Comparison of ENCODE assay signal across 22 cellular contexts in the genomic region with DNA sequence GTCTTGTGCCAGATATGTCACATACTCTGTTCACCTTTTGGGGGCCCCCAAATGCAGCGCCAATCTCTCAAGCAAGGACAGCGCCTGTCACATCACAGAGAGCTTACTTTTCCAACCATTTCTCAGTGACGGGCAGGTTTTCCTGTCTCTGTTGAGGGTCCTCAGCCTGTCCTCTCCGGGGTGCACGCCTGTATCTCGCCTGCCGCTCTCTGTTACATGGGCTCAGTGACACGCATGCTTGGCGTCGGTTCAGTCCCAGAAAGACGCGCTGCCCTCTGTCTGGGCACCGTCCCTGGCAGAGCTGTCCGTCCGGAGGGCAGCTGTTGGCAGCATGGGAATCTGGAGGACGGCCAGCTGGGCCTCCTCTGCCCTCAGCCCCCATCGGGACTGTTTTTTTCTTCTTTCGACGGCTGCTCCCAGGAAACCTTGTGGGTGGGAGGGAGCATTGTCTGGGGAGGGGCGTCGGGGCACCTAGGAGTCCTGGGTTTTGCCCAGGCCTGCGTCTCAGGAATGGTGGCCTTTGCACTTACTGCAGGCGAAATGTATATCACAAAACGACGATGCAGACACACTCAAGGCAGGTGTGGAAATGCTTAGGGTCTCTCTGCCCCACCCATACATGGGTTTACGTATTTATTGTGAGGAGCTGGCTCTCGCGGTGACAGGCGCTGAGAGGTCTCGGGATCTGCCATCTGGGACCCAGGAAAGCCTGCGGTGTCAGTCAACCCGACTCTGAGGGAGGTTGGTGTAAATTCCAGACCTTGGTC. TPM values are rescaled to one million over a fixed set of nuclear protein-coding genes. Genes with fewer than 3 reads are reported as not detected.
DNase-seq lines count a peak whose midpoint lies in the region; ATAC-seq and TF ChIP-seq lines count a peak whose summit lies in the region.
"Had no signal": no experiment of that assay in that cellular context is flagged by ENCODE, and none has a peak within 500 bp of the region (broad histone marks: within the 10 kb centered on the region; RNA-seq: fewer than 3 reads in every experiment).

No MANE protein-coding gene starts in this region.

- no peak overlapping the region for H2AFZ ChIP-seq in osteoblast (ENCODE audit: low read length)

- H3K36me3 ChIP-seq in esophagus (ENCODE audit: control insufficient read depth in 2 of 2, insufficient read depth in 2 of 2, low read length in 1 of 2) (no peaks in the 10 kb centered on the region), osteoblast (ENCODE audit: insufficient read depth, low read length) (no peaks in the 10 kb centered on the region), vagina (no peaks in the 10 kb centered on the region)
- H3K36me3 ChIP-seq: colonic mucosa, gastroesophageal sphincter had no signal

- H3K4me3 ChIP-seq in esophagus (ENCODE audit: low read depth in 1 of 2, low read length in 2 of 2) = peak overlapping the region in 1 of 2 donors; percentile 9
- H3K4me3 ChIP-seq in osteoblast (ENCODE audit: insufficient read depth, low read length) = no peak overlapping the region
- H3K4me3 ChIP-seq in vagina = peak overlapping the region in 1 of 2 donors; percentile 42
- H3K4me3 ChIP-seq: colonic mucosa, gastroesophageal sphincter, lung had no signal

- DNase-seq in natural killer cell = peak; percentile 8
- no peak for DNase-seq in natural killer cell treated with Interleukin-12 subunit alpha and Interleukin-12 subunit beta and Interleukin-15 and Interleukin-18, amount 100 ng/mL, for 72 hours (ENCODE audit: low spot score)
- DNase-seq in osteoblast (ENCODE audit: insufficient read length, low spot score, missing footprints) = peak; percentile 65
- DNase-seq in vagina (ENCODE audit: extremely low spot score in 2 of 2) = no peak
- DNase-seq in NCI-H510A treated with DMSO at 0.1 percent for 48 hours (lab: John Stamatoyannopoulos, UW) = no peak
- no peak for DNase-seq in AG08396 (ENCODE audit: low spot score)
- DNase-seq in amygdala (lab: John Stamatoyannopoulos, UW) = no peak
- DNase-seq: activated naive CD4-positive, alpha-beta T cell; Caco-2; colonic mucosa; MV-4-11; NCI-H2029 had no signal

- H3K36me3 Mint-ChIP-seq in natural killer cell = no peaks in the 10 kb centered on the region
- H3K36me3 Mint-ChIP-seq in natural killer cell treated with Interleukin-12 subunit alpha and Interleukin-12 subunit beta and Interleukin-15 and Interleukin-18, amount 100 ng/mL, for 72 hours = no peaks in the 10 kb centered on the region

- H3K27ac ChIP-seq in esophagus (ENCODE audit: low read depth in 2 of 2, low read length in 1 of 2) (peak overlapping the region; percentile 56 to 81), osteoblast (ENCODE audit: low read depth, low read length) (no peak overlapping the region), vagina (peak overlapping the region; percentile 70)
- H3K27ac ChIP-seq: colonic mucosa, gastroesophageal sphincter had no signal

- peaks cover 0 to 2% of the 10 kb centered on the region in 2 donors for H3K9me3 Mint-ChIP-seq in natural killer cell
- H3K9me3 Mint-ChIP-seq in natural killer cell treated with Interleukin-12 subunit alpha and Interleukin-12 subunit beta and Interleukin-15 and Interleukin-18, amount 100 ng/mL, for 72 hours = no peaks in the 10 kb centered on the region
- H3K9me3 Mint-ChIP-seq: T-helper 2 cell treated with Interferon-gamma antibody and Interleukin-4, amounts not matched to agents 5 μg/mL and 100 μg/mL, for 36 hours had no signal

- no peak overlapping the region for H3K4me2 ChIP-seq in osteoblast (ENCODE audit: insufficient read depth, low read length)

- TF ChIP-seq CTCF in natural killer cell (IDR thresholded peaks at IDR 0.05) (no peak), osteoblast (IDR thresholded peaks at IDR 0.05; ENCODE audit: extremely low read depth, low read depth, low read length) (no peak), vagina (IDR thresholded peaks at IDR 0.05) (no peak)

- no peaks in the 10 kb centered on the region for H3K79me2 ChIP-seq in osteoblast (ENCODE audit: insufficient read depth, low read length)

- ATAC-seq in natural killer cell = no peak
- no peak for ATAC-seq in natural killer cell treated with Interleukin-12 subunit alpha and Interleukin-12 subunit beta and Interleukin-15 and Interleukin-18, amount 100 ng/mL, for 72 hours

- intact Hi-C loops in natural killer cell (cut with micrococcal nuclease) (no loop called here), vagina (cut with DNase I) (no loop called here)

- H3K4me3 Mint-ChIP-seq in natural killer cell = no peak overlapping the region
- H3K4me3 Mint-ChIP-seq in natural killer cell treated with Interleukin-12 subunit alpha and Interleukin-12 subunit beta and Interleukin-15 and Interleukin-18, amount 100 ng/mL, for 72 hours = no peak overlapping the region
- H3K4me3 Mint-ChIP-seq: T-helper 2 cell treated with Interferon-gamma antibody and Interleukin-4, amounts not matched to agents 5 μg/mL and 100 μg/mL, for 36 hours had no signal

- H3K4me1 ChIP-seq in esophagus (ENCODE audit: control insufficient read depth in 2 of 2, insufficient read depth in 2 of 2, low read length in 1 of 2) (peaks cover 9 to 13% of the 10 kb centered on the region in 2 donors), osteoblast (ENCODE audit: insufficient read depth, low read length) (no peaks in the 10 kb centered on the region), vagina (peaks cover 50% of the 10 kb centered on the region)
- H3K4me1 ChIP-seq: Caco-2, colonic mucosa had no signal

- H3K9me3 ChIP-seq in esophagus (ENCODE audit: control insufficient read depth in 2 of 2, insufficient read depth in 1 of 2, low read depth in 1 of 2, low read length in 1 of 2) (no peaks in the 10 kb centered on the region), osteoblast (ENCODE audit: low read depth, low read length) (no peaks in the 10 kb centered on the region), vagina (no peaks in the 10 kb centered on the region)
- H3K9me3 ChIP-seq: Caco-2, colonic mucosa, gastroesophageal sphincter had no signal

- H3K4me1 Mint-ChIP-seq in natural killer cell = peaks cover 0 to 8% of the 10 kb centered on the region in 2 donors
- peaks cover 0 to 3% of the 10 kb centered on the region in 2 donors for H3K4me1 Mint-ChIP-seq in natural killer cell treated with Interleukin-12 subunit alpha and Interleukin-12 subunit beta and Interleukin-15 and Interleukin-18, amount 100 ng/mL, for 72 hours (ENCODE audit: low read depth in 2 of 2)

- H3K27me3 ChIP-seq in esophagus (ENCODE audit: control insufficient read depth in 1 of 2, insufficient read depth in 2 of 2, low read length in 2 of 2) (no peaks in the 10 kb centered on the region), osteoblast (ENCODE audit: insufficient read depth, low read length) (peaks cover 5% of the 10 kb centered on the region), vagina (no peaks in the 10 kb centered on the region)
- H3K27me3 ChIP-seq: colonic mucosa had no signal

- H3K27me3 Mint-ChIP-seq in natural killer cell (ENCODE audit: low read depth in 2 of 2) = peaks cover 0 to 2% of the 10 kb centered on the region in 2 donors
- peaks cover 0 to 2% of the 10 kb centered on the region in 2 donors for H3K27me3 Mint-ChIP-seq in natural killer cell treated with Interleukin-12 subunit alpha and Interleukin-12 subunit beta and Interleukin-15 and Interleukin-18, amount 100 ng/mL, for 72 hours
- H3K27me3 Mint-ChIP-seq: IgD-negative memory B cell had no signal

- H4K20me1 ChIP-seq in osteoblast (ENCODE audit: insufficient read depth, low read length) = no peaks in the 10 kb centered on the region

- H3K27ac Mint-ChIP-seq in natural killer cell = no peak overlapping the region
- H3K27ac Mint-ChIP-seq in natural killer cell treated with Interleukin-12 subunit alpha and Interleukin-12 subunit beta and Interleukin-15 and Interleukin-18, amount 100 ng/mL, for 72 hours = no peak overlapping the region
- H3K27ac Mint-ChIP-seq: T-helper 2 cell treated with Interferon-gamma antibody and Interleukin-4, amounts not matched to agents 5 μg/mL and 100 μg/mL, for 36 hours had no signal

- 62 to 70% methylated on average over 32 of the region's 32 CpGs for WGBS in esophagus, 2 donors

- TF ChIP-seq POLR2A in vagina (IDR thresholded peaks at IDR 0.05) = no peak

RNA-seq across cellular contexts. Expression of gene RTP5, which starts 30.9 kb away (rescaled TPM):
- total RNA-seq in natural killer cell (1 to 10 TPM in 1 of 3 donors, under 1 TPM in 2; 0.47 to 1.7 (median 0.68) TPM), osteoblast (not detected in 2 replicates), vagina (not detected)
- not detected for total RNA-seq in natural killer cell treated with Interleukin-12 subunit alpha and Interleukin-12 subunit beta and Interleukin-15 and Interleukin-18, amount 100 ng/mL, for 72 hours
- polyA plus RNA-seq in esophagus = under 1 TPM; 0.06 to 0.28 TPM
- total RNA-seq: Caco-2, colonic mucosa, endothelial cell of umbilical vein, G401, gastroesophageal sphincter, NCI-H460, SK-MEL-5 had no signal
- polyA plus RNA-seq: endothelial cell of umbilical vein, IgD-negative memory B cell had no signal

RNA-seq across cellular contexts. Expression of gene PDCD1, which starts 41.7 kb away (rescaled TPM):
- under 1 TPM in 1 of 3 donors, not detected in 2; 0.45 TPM for total RNA-seq in natural killer cell
- under 1 TPM; 0.78 to 0.89 TPM for total RNA-seq in natural killer cell treated with Interleukin-12 subunit alpha and Interleukin-12 subunit beta and Interleukin-15 and Interleukin-18, amount 100 ng/mL, for 72 hours
- polyA plus RNA-seq in esophagus = under 1 TPM; 0.54 to 0.73 TPM
- not detected in 2 replicates for total RNA-seq in osteoblast
- total RNA-seq in vagina = 3.9 TPM
- total RNA-seq: Caco-2, endothelial cell of umbilical vein, G401, NCI-H460, SK-MEL-5 had no signal
- polyA plus RNA-seq: endothelial cell of umbilical vein, neural cell had no signal

Comparison
In these comparisons a context has a peak if more than half of its experiments do, and no peak if none do; other contexts are left out.
1. DNase-seq: peak in natural killer cell (single experiment) and osteoblast (single experiment); none in natural killer cell treated with Interleukin-12 subunit alpha and Interleukin-12 subunit beta and Interleukin-15 and Interleukin-18, amount 100 ng/mL, for 72 hours (single experiment), vagina (0 of 2), NCI-H510A treated with DMSO at 0.1 percent for 48 hours (single experiment), AG08396 (single experiment) and amygdala (0 of 56).